ENCODE assay signal across 14 cellular contexts in the genomic region with DNA sequence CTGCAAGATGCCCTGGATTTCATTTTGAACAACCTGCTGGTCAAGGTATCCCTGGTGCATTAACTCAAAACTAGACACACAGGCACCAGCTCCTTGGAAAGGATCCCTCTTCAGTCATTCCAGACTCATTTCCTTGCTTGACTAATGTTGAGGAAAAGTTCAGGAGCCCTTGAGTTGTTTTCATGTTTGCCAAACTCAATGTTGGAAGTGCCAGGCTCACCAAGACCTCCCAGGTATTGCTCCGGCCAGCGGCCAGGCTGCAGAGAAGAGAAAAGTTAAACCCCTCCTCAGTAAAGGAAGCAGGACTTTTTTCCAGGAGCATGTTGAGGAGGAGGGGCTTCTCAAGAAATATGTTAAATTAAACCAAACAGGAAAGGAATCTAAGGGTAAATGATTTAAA. TPM values are rescaled to one million over a fixed set of nuclear protein-coding genes. Genes with fewer than 3 reads are reported as not detected.
DNase-seq lines count a peak whose midpoint lies in the region; ATAC-seq and TF ChIP-seq lines count a peak whose summit lies in the region.
"Had no signal": no experiment of that assay in that cellular context is flagged by ENCODE, and none has a peak within 500 bp of the region (broad histone marks: within the 10 kb centered on the region; RNA-seq: fewer than 3 reads in every experiment).

No MANE protein-coding gene starts in this region.

- DNase-seq in Panc1 (ENCODE audit: low read depth, low spot score) (no peak), nephron progenitor cell (no peak), AML-193 (lab: John Stamatoyannopoulos, UW) (no peak), SK-N-DZ (ENCODE audit: low spot score) (no peak), GM20000 (ENCODE audit: low spot score) (no peak)
- DNase-seq: CD4-positive, CD25-positive, alpha-beta regulatory T cell; EL; GM23248; H7 had no signal

- H3K79me2 ChIP-seq in DOHH2 (ENCODE audit: control insufficient read depth, low read length): no peaks in the 10 kb centered on the region

- H3K4me1 ChIP-seq in DOHH2 (ENCODE audit: control insufficient read depth, low read length) (peaks cover 19% of the 10 kb centered on the region), Panc1 (ENCODE audit: control insufficient read depth, insufficient read depth, low read length) (peaks cover 53% of the 10 kb centered on the region)
- H3K4me1 ChIP-seq: A549 had no signal

- no peaks in the 10 kb centered on the region for H3K9me2 ChIP-seq in DOHH2 (replicated peaks; ENCODE audit: control insufficient read depth, low read length)

- peaks cover 6% of the 10 kb centered on the region for H3K27me3 Mint-ChIP-seq in nephron progenitor cell (ENCODE audit: low read depth, poor library complexity)
- H3K27me3 Mint-ChIP-seq: IgD-negative memory B cell had no signal

- peak overlapping the region; percentile 66 for H3K27ac ChIP-seq in DOHH2 (ENCODE audit: low read depth, low read length)
- H3K27ac ChIP-seq in Panc1 (ENCODE audit: low read length): peak overlapping the region; percentile 98
- H3K27ac ChIP-seq: A549, BLaER1, GM23248 had no signal

- no peaks in the 10 kb centered on the region for H3F3A ChIP-seq in DOHH2 (ENCODE audit: control insufficient read depth, insufficient read depth)

- H3K4me3 ChIP-seq in DOHH2 (ENCODE audit: low read length) (peak overlapping the region; percentile 51; the same call in 1 of the 2 replicates), Panc1 (ENCODE audit: low read depth in 2 of 2, low read length in 2 of 2) (no peak overlapping the region)
- H3K4me3 ChIP-seq: A549, BLaER1, GM23248 had no signal

- no peak for TF ChIP-seq CTCF in DOHH2 (IDR thresholded peaks at IDR 0.05; ENCODE audit: low read depth, low read length, poor library complexity, severe bottlenecking)
- no peak for TF ChIP-seq CTCF in Panc1 (IDR thresholded peaks at IDR 0.05)
- no peak for TF ChIP-seq CTCF in nephron progenitor cell (IDR thresholded peaks at IDR 0.05)
- TF ChIP-seq CTCF in GM20000 (IDR thresholded peaks at IDR 0.05; ENCODE audit: extremely low read depth, missing control alignments): no peak

- H3K36me3 Mint-ChIP-seq in nephron progenitor cell (ENCODE audit: low read depth): no peaks in the 10 kb centered on the region
- H3K36me3 Mint-ChIP-seq: CD4-positive, CD25-positive, alpha-beta regulatory T cell had no signal

- intact Hi-C loops in Panc1 (cut with micrococcal nuclease; ENCODE audit: unreplicated experiment): no loop called here

- in situ Hi-C loops in Panc1 (cut with HindIII; ENCODE audit: low pct_unique_long_range_greater_than_20kb, low sequenced_read_pairs): no loop called here

- H3K36me3 ChIP-seq in DOHH2 (ENCODE audit: control insufficient read depth, low read length): no peaks in the 10 kb centered on the region
- H3K36me3 ChIP-seq in Panc1 (ENCODE audit: control insufficient read depth, insufficient read depth, low read length): no peaks in the 10 kb centered on the region
- H3K36me3 ChIP-seq: BLaER1 had no signal

- POLR2A ChIA-PET in Panc1 (lab: Charles Lee): no interaction called here

- ATAC-seq in Panc1 (no peak), GM21528 (IDR thresholded peaks at IDR 0.05; ENCODE audit: low FRiP score, unreplicated experiment) (no peak)
- ATAC-seq: A549 had no signal

- peaks cover 17% of the 10 kb centered on the region for H3K4me1 Mint-ChIP-seq in nephron progenitor cell

- no peaks in the 10 kb centered on the region for H4K20me1 ChIP-seq in DOHH2 (ENCODE audit: control insufficient read depth, insufficient read depth, low read depth, low read length)
- H4K20me1 ChIP-seq: BLaER1 had no signal

- CTCF ChIA-PET in Panc1 (lab: Charles Lee): no interaction called here

- H3K27me3 ChIP-seq in DOHH2 (ENCODE audit: control insufficient read depth, low read length) (no peaks in the 10 kb centered on the region), Panc1 (ENCODE audit: control insufficient read depth, insufficient read depth, low read length) (no peaks in the 10 kb centered on the region)

- no TSS peak for BruUV-seq in Panc1 (replicated peaks; lab: Mats Ljungman, UMichigan)

- no peaks in the 10 kb centered on the region for H3K9me3 ChIP-seq in DOHH2 (ENCODE audit: control insufficient read depth, insufficient read depth, low read length)
- H3K9me3 ChIP-seq in Panc1 (ENCODE audit: control insufficient read depth, insufficient read depth, low read depth, low read length): no peaks in the 10 kb centered on the region
- H3K9me3 ChIP-seq: A549, BLaER1 had no signal

- peak overlapping the region; percentile 56 for H3K4me2 ChIP-seq in DOHH2 (ENCODE audit: low read length)
- H3K4me2 ChIP-seq: A549 had no signal

- no peak overlapping the region for H3K4me3 Mint-ChIP-seq in nephron progenitor cell
- H3K4me3 Mint-ChIP-seq: CD4-positive, CD25-positive, alpha-beta regulatory T cell had no signal

- peak overlapping the region; percentile 26 for H3K27ac Mint-ChIP-seq in nephron progenitor cell
- H3K27ac Mint-ChIP-seq: CD4-positive, CD25-positive, alpha-beta regulatory T cell had no signal

- H3K9me3 Mint-ChIP-seq in nephron progenitor cell: no peaks in the 10 kb centered on the region
- H3K9me3 Mint-ChIP-seq: IgD-negative memory B cell had no signal

RNA-seq across cellular contexts. Expression of a gene that starts 42.7 kb away (rescaled TPM):
- total RNA-seq in Panc1 (2021; ENCODE audit: unreplicated experiment): 171 TPM
- polyA plus RNA-seq in Panc1 (2012; ENCODE audit: insufficient read length): 131 TPM
- 19.3 TPM in 2 replicates for polyA plus RNA-seq in SK-N-DZ (2014; cell fraction: cytosol; rRNA removed)
- 20.4 and 30.6 TPM in 2 replicates for polyA plus RNA-seq in SK-N-DZ (2014; cell fraction: nucleus; rRNA removed)
